ENCODE assay signal across 15 cellular contexts in the genomic region with DNA sequence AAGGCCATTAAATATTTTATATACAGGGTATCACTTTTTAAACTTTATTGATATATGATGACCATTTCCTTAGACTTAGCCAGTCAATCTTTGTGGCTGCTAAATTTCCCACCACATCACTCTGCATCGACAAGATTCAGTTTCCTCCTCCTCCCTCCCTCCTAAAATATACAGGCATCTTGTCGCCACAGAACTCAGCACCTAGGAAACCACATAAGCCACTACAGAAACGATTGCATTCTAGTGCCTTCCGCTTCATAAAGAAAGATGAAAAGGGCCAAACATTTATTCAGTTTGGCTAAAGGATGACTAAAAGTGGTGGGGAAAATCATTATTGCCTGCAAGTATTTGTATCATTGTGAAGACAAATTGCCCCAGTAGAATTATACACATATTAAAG. TPM values are rescaled to one million over a fixed set of nuclear protein-coding genes. Genes with fewer than 3 reads are reported as not detected.
DNase-seq lines count a peak whose midpoint lies in the region; ATAC-seq and TF ChIP-seq lines count a peak whose summit lies in the region.
"Had no signal": no experiment of that assay in that cellular context is flagged by ENCODE, and none has a peak within 500 bp of the region (broad histone marks: within the 10 kb centered on the region; RNA-seq: fewer than 3 reads in every experiment).

No MANE protein-coding gene starts in this region.

- CTCF ChIA-PET in activated naive CD4-positive, alpha-beta T cell treated with anti-CD3 and anti-CD28 coated beads, Interleukin-2, amount 10 ng/mL, durations not matched to agents 7 days and 5 days (lab: Charles Lee), result interaction anchor here (1.0 to 8.9 kb wide), 3 partner anchors 15 to 201 kb away, joined by 3 to 176 read pairs (median 5); no protein-coding TSS in a partner anchor

- peak; percentile 84 to 97 for ATAC-seq in activated naive CD4-positive, alpha-beta T cell treated with anti-CD3 and anti-CD28 coated beads, Interleukin-2, amount 50 U/mL, for 72 hours
- peak; percentile 77 for ATAC-seq in stimulated activated naive CD8-positive, alpha-beta T cell treated with anti-CD3 and anti-CD28 coated beads, Interleukin-15, Interleukin-2, amounts not matched to agents 100 U/mL and 50 U/mL, for 24 hours
- ATAC-seq in esophagus mucosa, result no peak
- ATAC-seq: Panc1 had no signal

- H3K4me3 Mint-ChIP-seq in activated naive CD4-positive, alpha-beta T cell treated with anti-CD3 and anti-CD28 coated beads, Interleukin-2, amount 10 ng/mL, durations not matched to agents 7 days and 5 days, result no peak overlapping the region

- peaks cover 29% of the 10 kb centered on the region for H3K4me1 Mint-ChIP-seq in activated naive CD4-positive, alpha-beta T cell treated with anti-CD3 and anti-CD28 coated beads, Interleukin-2, amount 10 ng/mL, durations not matched to agents 7 days and 5 days

- no peak overlapping the region for H3K4me3 ChIP-seq in Jurkat, Clone E6-1 (ENCODE audit: low read length)
- no peak overlapping the region for H3K4me3 ChIP-seq in lower leg skin (ENCODE audit: low read depth, poor library complexity, severe bottlenecking)

- 55 to 61% methylated on average over 4 of the region's 4 CpGs for WGBS in lower leg skin, 2 donors

- no peaks in the 10 kb centered on the region for H3K9me3 Mint-ChIP-seq in activated naive CD4-positive, alpha-beta T cell treated with anti-CD3 and anti-CD28 coated beads, Interleukin-2, amount 10 ng/mL, durations not matched to agents 7 days and 5 days
- H3K9me3 Mint-ChIP-seq in activated naive CD4-positive, alpha-beta T cell treated with anti-CD3 and anti-CD28 coated beads, Interleukin-2, amount 50 U/mL, for 72 hours, result no peaks in the 10 kb centered on the region

- TF ChIP-seq POLR2A in lower leg skin (IDR thresholded peaks at IDR 0.05), result no peak

- peaks cover 26% of the 10 kb centered on the region for H3K27me3 Mint-ChIP-seq in activated naive CD4-positive, alpha-beta T cell treated with anti-CD3 and anti-CD28 coated beads, Interleukin-2, amount 10 ng/mL, durations not matched to agents 7 days and 5 days

- TF ChIP-seq CTCF in lower leg skin (IDR thresholded peaks at IDR 0.05), result no peak

- intact Hi-C loops in lower leg skin (cut with DNase I; ENCODE audit: low total_unique reads), result no loop called here

- H3K27ac Mint-ChIP-seq in activated naive CD4-positive, alpha-beta T cell treated with anti-CD3 and anti-CD28 coated beads, Interleukin-2, amount 10 ng/mL, durations not matched to agents 7 days and 5 days, result no peak overlapping the region
- no peak overlapping the region for H3K27ac Mint-ChIP-seq in activated naive CD4-positive, alpha-beta T cell treated with anti-CD3 and anti-CD28 coated beads, Interleukin-2, amount 50 U/mL, for 72 hours

- peak; percentile 55 for DNase-seq in activated naive CD4-positive, alpha-beta T cell treated with anti-CD3 and anti-CD28 coated beads, Interleukin-2, amount 10 ng/mL, durations not matched to agents 7 days and 5 days
- DNase-seq in activated naive CD4-positive, alpha-beta T cell (lab: John Stamatoyannopoulos, UW), result no peak
- peak; percentile 90 for DNase-seq in Jurkat, Clone E6-1 (ENCODE audit: low read depth, low spot score)
- no peak for DNase-seq in activated naive CD4-positive, alpha-beta T cell treated with anti-CD3 and anti-CD28 coated beads, Interleukin-2, amount 50 U/mL, for 72 hours (ENCODE audit: low spot score in 2 of 2)
- no peak for DNase-seq in stimulated activated naive CD8-positive, alpha-beta T cell treated with anti-CD3 and anti-CD28 coated beads, Interleukin-15, Interleukin-2, amounts not matched to agents 100 U/mL and 50 U/mL, for 24 hours
- DNase-seq in lower leg skin (ENCODE audit: low spot score in 2 of 2) (no peak), kidney glomerular epithelial cell (lab: John Stamatoyannopoulos, UW) (no peak)
- DNase-seq: EL; NCI-H1092 treated with DMSO at 0.1 percent for 48 hours; NCI-H446 treated with DMSO at 0.1 percent for 48 hours; stimulated activated CD4-positive, alpha-beta T cell treated with anti-CD3 and anti-CD28 coated beads, Interleukin-4, amount 100 ng/mL, for 4 hours; stimulated activated naive CD4-positive, alpha-beta T cell treated with Interleukin-2 at 50 U/mL for 16 hours; T1000 had no signal

- peaks cover 8% of the 10 kb centered on the region for H3K36me3 Mint-ChIP-seq in activated naive CD4-positive, alpha-beta T cell treated with anti-CD3 and anti-CD28 coated beads, Interleukin-2, amount 10 ng/mL, durations not matched to agents 7 days and 5 days
- H3K36me3 Mint-ChIP-seq in activated naive CD4-positive, alpha-beta T cell treated with anti-CD3 and anti-CD28 coated beads, Interleukin-2, amount 50 U/mL, for 72 hours, result no peaks in the 10 kb centered on the region

RNA-seq across cellular contexts. Expression of gene ERCC6, which starts 30.7 kb away (rescaled TPM):
- polyA plus RNA-seq in Jurkat, Clone E6-1 (2012; ENCODE audit: insufficient read depth, insufficient read length), result 6.8 TPM
- total RNA-seq in activated naive CD4-positive, alpha-beta T cell treated with anti-CD3 and anti-CD28 coated beads, Interleukin-2, amount 50 U/mL, for 72 hours, result 10 to 100 TPM; 31.7 to 36.2 TPM
- total RNA-seq in lower leg skin (10 to 100 TPM; 22.7 to 29.7 (median 23.6) TPM), esophagus mucosa (19.0 TPM)

Comparison
In these comparisons a context has a peak if more than half of its experiments do, and no peak if none do; other contexts are left out.
1. DNase-seq: peak in activated naive CD4-positive, alpha-beta T cell treated with anti-CD3 and anti-CD28 coated beads, Interleukin-2, amount 10 ng/mL, durations not matched to agents 7 days and 5 days (single experiment) and Jurkat, Clone E6-1 (single experiment); none in activated naive CD4-positive, alpha-beta T cell (0 of 4), activated naive CD4-positive, alpha-beta T cell treated with anti-CD3 and anti-CD28 coated beads, Interleukin-2, amount 50 U/mL, for 72 hours (0 of 2), stimulated activated naive CD8-positive, alpha-beta T cell treated with anti-CD3 and anti-CD28 coated beads, Interleukin-15, Interleukin-2, amounts not matched to agents 100 U/mL and 50 U/mL, for 24 hours (single experiment), lower leg skin (0 of 2) and kidney glomerular epithelial cell (single experiment).